Comparison of ENCODE assay signal across 16 cellular contexts in the genomic region with DNA sequence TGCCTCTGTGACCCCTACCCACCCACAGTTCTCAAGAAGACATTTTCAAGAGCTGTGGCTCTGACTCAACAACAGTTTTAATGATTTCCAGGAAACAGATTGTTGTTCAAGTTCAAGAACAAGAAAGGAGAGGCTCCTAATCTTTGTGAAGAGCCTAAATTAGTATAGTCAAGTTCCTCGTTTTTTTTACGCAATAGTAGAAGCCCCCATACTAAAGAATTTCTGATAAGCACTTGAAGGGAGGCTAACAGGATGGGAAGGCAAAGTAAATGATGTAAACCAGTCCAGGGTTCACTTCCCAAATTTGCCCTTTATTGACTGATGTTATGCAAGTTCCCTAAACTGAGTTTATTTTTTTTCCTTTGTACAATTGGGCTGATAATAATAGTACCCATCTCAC.
"Had no signal": no experiment of that assay in that cellular context is flagged by ENCODE, and none has a peak within 500 bp of the region (broad histone marks: within the 10 kb centered on the region; RNA-seq: fewer than 3 reads in every experiment).

No MANE protein-coding gene starts in this region.

- H3K27me3 Mint-ChIP-seq: dendritic cell treated with granulocyte-macrophage colony-stimulating factor and Interleukin-4, amounts not matched to agents 40 ng/mL and 50 ng/mL, for 4 days had no signal

- H3K4me1 ChIP-seq: breast epithelium, heart left ventricle had no signal

- H3K36me3 ChIP-seq: breast epithelium, heart left ventricle, thoracic aorta had no signal

- H3K4me3 ChIP-seq: breast epithelium, heart left ventricle, thoracic aorta had no signal

- H3K36me3 Mint-ChIP-seq: naive thymus-derived CD8-positive, alpha-beta T cell; stimulated activated effector memory CD8-positive, alpha-beta T cell treated with anti-CD3 and anti-CD28 coated beads, Interleukin-12 subunit alpha, Interleukin-12 subunit beta, amount 100 ng/mL, for 72 hours had no signal

- H3K27ac Mint-ChIP-seq: dendritic cell treated with granulocyte-macrophage colony-stimulating factor and Interleukin-4, amounts not matched to agents 40 ng/mL and 50 ng/mL, for 4 days; naive thymus-derived CD8-positive, alpha-beta T cell; stimulated activated effector memory CD8-positive, alpha-beta T cell treated with anti-CD3 and anti-CD28 coated beads, Interleukin-12 subunit alpha, Interleukin-12 subunit beta, amount 100 ng/mL, for 72 hours had no signal

- H3K9me3 ChIP-seq: thoracic aorta had no signal

- ATAC-seq: heart left ventricle; left lobe of liver; naive thymus-derived CD8-positive, alpha-beta T cell; stimulated activated effector memory CD8-positive, alpha-beta T cell treated with anti-CD3 and anti-CD28 coated beads, Interleukin-12 subunit alpha, Interleukin-12 subunit beta, amount 100 ng/mL, for 72 hours had no signal

- DNase-seq: activated CD4-positive, alpha-beta T cell treated with anti-CD3 and anti-CD28 coated beads for 1 hour; activated CD4-positive, alpha-beta T cell treated with anti-CD3 and anti-CD28 coated beads, Interleukin-2, amount 50 U/mL, for 4 hours; activated naive CD4-positive, alpha-beta T cell treated with Interleukin-2 at 50 U/mL for 16 hours; activated T-cell treated with anti-CD3 and anti-CD28 coated beads for 4 hours; aorta; cerebellar nuclear complex; effector memory CD4-positive, alpha-beta T cell; foreskin melanocyte; heart left ventricle; islet precursor cell; naive thymus-derived CD8-positive, alpha-beta T cell had no signal

- H3K4me1 Mint-ChIP-seq: naive thymus-derived CD8-positive, alpha-beta T cell; stimulated activated effector memory CD8-positive, alpha-beta T cell treated with anti-CD3 and anti-CD28 coated beads, Interleukin-12 subunit alpha, Interleukin-12 subunit beta, amount 100 ng/mL, for 72 hours had no signal

- H3K27ac ChIP-seq: heart left ventricle, thoracic aorta had no signal

- H3K4me3 Mint-ChIP-seq: dendritic cell treated with granulocyte-macrophage colony-stimulating factor and Interleukin-4, amounts not matched to agents 40 ng/mL and 50 ng/mL, for 4 days; naive thymus-derived CD8-positive, alpha-beta T cell; stimulated activated effector memory CD8-positive, alpha-beta T cell treated with anti-CD3 and anti-CD28 coated beads, Interleukin-12 subunit alpha, Interleukin-12 subunit beta, amount 100 ng/mL, for 72 hours had no signal

- H3K9me3 Mint-ChIP-seq: dendritic cell treated with granulocyte-macrophage colony-stimulating factor and Interleukin-4, amounts not matched to agents 40 ng/mL and 50 ng/mL, for 4 days; stimulated activated effector memory CD8-positive, alpha-beta T cell treated with anti-CD3 and anti-CD28 coated beads, Interleukin-12 subunit alpha, Interleukin-12 subunit beta, amount 100 ng/mL, for 72 hours had no signal
